In genomic region chr3:129970603-129971002, GRCh38 we compare ENCODE assay signal across 29 cellular contexts. TPM values are rescaled to one million over a fixed set of nuclear protein-coding genes. Genes with fewer than 3 reads are reported as not detected.
"Had no signal": no experiment of that assay in that cellular context is flagged by ENCODE, and none has a peak within 500 bp of the region (broad histone marks: within the 10 kb centered on the region; RNA-seq: fewer than 3 reads in every experiment).

No MANE protein-coding gene starts in this region.

- H3K9me3 ChIP-seq: adrenal gland, Peyer's patch, SJCRH30, SK-N-SH had no signal

- H3K4me2 ChIP-seq: SK-N-SH had no signal

- H3K4me3 Mint-ChIP-seq: activated CD8-positive, alpha-beta T cell treated with anti-CD3 and anti-CD28 coated beads for 36 hours; activated naive CD4-positive, alpha-beta T cell treated with anti-CD3 and anti-CD28 coated beads, Interleukin-2, amount 10 ng/mL, durations not matched to agents 7 days and 5 days; activated naive CD8-positive, alpha-beta T cell treated with anti-CD3 and anti-CD28 coated beads, Interleukin-2, amount 10 ng/mL, durations not matched to agents 7 days and 5 days; activated T-cell treated with anti-CD3 and anti-CD28 coated beads, Interleukin-2, amount 50 U/mL, for 72 hours had no signal

- H3K36me3 ChIP-seq: adrenal gland, Peyer's patch, SJCRH30 had no signal

- H3K27me3 ChIP-seq: SJCRH30 had no signal

- H3K4me3 ChIP-seq: adrenal gland, Peyer's patch, SJCRH30 had no signal

- H3K36me3 Mint-ChIP-seq: activated naive CD4-positive, alpha-beta T cell treated with anti-CD3 and anti-CD28 coated beads, Interleukin-2, amount 10 ng/mL, durations not matched to agents 7 days and 5 days had no signal

- DNase-seq: activated CD4-positive, alpha-beta T cell treated with anti-CD3 and anti-CD28 coated beads for 4 hours; activated CD8-positive, alpha-beta memory T cell treated with anti-CD3 and anti-CD28 coated beads, Interleukin-2, amount 50 U/mL, for 4 hours; activated CD8-positive, alpha-beta T cell treated with anti-CD3 and anti-CD28 coated beads for 36 hours; activated gamma-delta T cell treated with Interleukin-2 at 50 U/mL for 16 hours; activated naive CD4-positive, alpha-beta T cell treated with anti-CD3 and anti-CD28 coated beads, Interleukin-2, amount 10 ng/mL, durations not matched to agents 7 days and 5 days; activated naive CD8-positive, alpha-beta T cell treated with anti-CD3 and anti-CD28 coated beads, Interleukin-2, amount 10 ng/mL, durations not matched to agents 7 days and 5 days; activated T-cell treated with anti-CD3 and anti-CD28 coated beads, Interleukin-2, amount 50 U/mL, for 72 hours; adrenal gland; anterior cingulate cortex; caudate nucleus; Karpas-422; MM.1S; NCI-H1105; NCI-H1436; NCI-H1694 treated with DMSO at 0.1 percent for 48 hours; NCI-H2029 treated with DMSO at 0.1 percent for 48 hours; NCI-H345; NCI-H510A; NK-92 treated with Interleukin-12 subunit alpha and Interleukin-12 subunit beta, amount 100 ng/mL, for 24 hours; Peyer's patch; Right ventricle myocardium superior; SJCRH30; SK-N-SH; T-helper 1 cell had no signal

- ATAC-seq: activated CD4-positive, CD25-positive, alpha-beta regulatory T cell treated with anti-CD3 and anti-CD28 coated beads, Interleukin-2, amount 50 U/mL, for 24 hours; activated CD8-positive, alpha-beta T cell treated with anti-CD3 and anti-CD28 coated beads for 36 hours; activated T-cell treated with anti-CD3 and anti-CD28 coated beads, Interleukin-2, amount 50 U/mL, for 72 hours had no signal

- H3K9me3 Mint-ChIP-seq: activated CD8-positive, alpha-beta T cell treated with anti-CD3 and anti-CD28 coated beads for 36 hours; activated naive CD4-positive, alpha-beta T cell treated with anti-CD3 and anti-CD28 coated beads, Interleukin-2, amount 10 ng/mL, durations not matched to agents 7 days and 5 days; activated naive CD8-positive, alpha-beta T cell treated with anti-CD3 and anti-CD28 coated beads, Interleukin-2, amount 10 ng/mL, durations not matched to agents 7 days and 5 days; activated T-cell treated with anti-CD3 and anti-CD28 coated beads, Interleukin-2, amount 50 U/mL, for 72 hours; activated T-helper 2 cell treated with anti-CD3 and anti-CD28 coated beads, Interferon-gamma antibody, Interleukin-2, Interleukin-4, amounts not matched to agents 10 μg/mL and 5 μg/mL and 100 μg/mL, durations not matched to agents 14 hours and 24 hours and 36 hours had no signal

- H3K27ac ChIP-seq: adrenal gland, Peyer's patch, RWPE1, SJCRH30, VCaP had no signal

- H3K9ac ChIP-seq: SK-N-SH had no signal

- H3K9me2 ChIP-seq: SK-N-SH had no signal

- H3K27ac Mint-ChIP-seq: activated CD8-positive, alpha-beta T cell treated with anti-CD3 and anti-CD28 coated beads for 36 hours; activated naive CD4-positive, alpha-beta T cell treated with anti-CD3 and anti-CD28 coated beads, Interleukin-2, amount 10 ng/mL, durations not matched to agents 7 days and 5 days; activated naive CD8-positive, alpha-beta T cell treated with anti-CD3 and anti-CD28 coated beads, Interleukin-2, amount 10 ng/mL, durations not matched to agents 7 days and 5 days; activated T-cell treated with anti-CD3 and anti-CD28 coated beads, Interleukin-2, amount 50 U/mL, for 72 hours; activated T-helper 2 cell treated with anti-CD3 and anti-CD28 coated beads, Interferon-gamma antibody, Interleukin-2, Interleukin-4, amounts not matched to agents 10 μg/mL and 5 μg/mL and 100 μg/mL, durations not matched to agents 14 hours and 24 hours and 36 hours had no signal

RNA-seq across cellular contexts. Expression of gene TRH, which starts 3.9 kb away (rescaled TPM):
- total RNA-seq: activated CD8-positive, alpha-beta T cell treated with anti-CD3 and anti-CD28 coated beads for 36 hours; activated naive CD8-positive, alpha-beta T cell treated with anti-CD3 and anti-CD28 coated beads, Interleukin-2, amount 10 ng/mL, durations not matched to agents 7 days and 5 days; activated T-cell treated with anti-CD3 and anti-CD28 coated beads, Interleukin-2, amount 50 U/mL, for 72 hours; activated T-helper 2 cell treated with anti-CD3 and anti-CD28 coated beads, Interferon-gamma antibody, Interleukin-2, Interleukin-4, amounts not matched to agents 10 μg/mL and 5 μg/mL and 100 μg/mL, durations not matched to agents 14 hours and 24 hours and 36 hours; adrenal gland; Peyer's patch; Right ventricle myocardium superior; SJCRH30; T-helper 2 cell treated with Interferon-gamma antibody and Interleukin-4, amounts not matched to agents 100 ng/mL and 5 ng/mL, for 36 hours had no signal
- polyA plus RNA-seq: SK-N-SH had no signal
